ENCODE assay signal across 17 cellular contexts in the genomic region with DNA sequence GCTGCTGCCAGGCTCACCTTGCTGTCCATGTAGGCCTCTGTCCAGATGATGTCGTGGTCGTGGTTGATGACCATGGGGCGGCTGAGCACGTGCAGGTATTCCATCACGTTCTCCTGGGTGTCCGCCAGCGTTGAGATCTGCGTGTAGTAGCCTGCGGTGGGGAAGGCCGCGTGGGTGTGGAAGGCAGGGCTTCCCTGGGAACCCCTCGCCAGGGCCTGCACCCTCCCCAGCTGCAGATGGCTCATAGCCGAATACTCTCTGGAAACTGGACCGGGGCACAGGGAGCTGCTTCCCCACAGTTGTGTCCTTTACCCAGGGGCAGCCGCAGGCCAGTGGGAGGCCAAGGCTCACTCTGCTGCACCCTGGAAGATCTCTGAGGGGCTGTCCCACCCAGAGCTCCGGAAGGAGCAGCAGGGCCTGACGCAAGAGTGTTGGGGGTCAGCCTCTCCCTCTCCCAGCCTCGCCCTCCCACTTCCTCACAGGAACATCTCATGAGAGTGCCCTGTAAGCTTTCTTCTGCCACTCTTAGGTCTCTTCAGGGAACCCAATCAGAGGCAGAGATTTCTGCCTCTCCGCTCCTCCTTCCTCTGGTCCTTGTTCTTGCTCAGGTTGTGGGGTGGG. TPM values are rescaled to one million over a fixed set of nuclear protein-coding genes. Genes with fewer than 3 reads are reported as not detected.
"Had no signal": no experiment of that assay in that cellular context is flagged by ENCODE, and none has a peak within 500 bp of the region (broad histone marks: within the 10 kb centered on the region; RNA-seq: fewer than 3 reads in every experiment).

No MANE protein-coding gene starts in this region.

- H3K27me3 ChIP-seq: cardiac muscle cell, pancreas had no signal

- H3K36me3 ChIP-seq: cardiac muscle cell, pancreas, tibial artery had no signal

- DNase-seq: dermis blood vessel endothelial cell; hypothalamus; left ventricle myocardium superior; mucosa of descending colon; naive B cell; pancreas; stimulated activated CD4-positive, alpha-beta T cell treated with anti-CD3 and anti-CD28 coated beads, Interleukin-12 subunit alpha, Interleukin-12 subunit beta, amount 100 ng/mL, for 4 hours; stimulated activated CD4-positive, alpha-beta T cell treated with anti-CD3 and anti-CD28 coated beads, Interleukin-2, amount 100 ng/mL, for 24 hours; stimulated activated naive CD8-positive, alpha-beta T cell treated with anti-CD3 and anti-CD28 coated beads, Interleukin-15, Interleukin-2, amounts not matched to agents 100 U/mL and 50 U/mL, for 24 hours; substantia nigra; T-helper 1 cell; T1000 had no signal

- H3K4me1 ChIP-seq: pancreas, tibial artery had no signal

- H3K4me1 Mint-ChIP-seq: naive B cell had no signal

- H3K4me3 Mint-ChIP-seq: activated naive CD8-positive, alpha-beta T cell had no signal

- H3K27ac Mint-ChIP-seq: activated naive CD8-positive, alpha-beta T cell had no signal

- H3K27ac ChIP-seq: cardiac muscle cell, pancreas, tibial artery had no signal

- H3K36me3 Mint-ChIP-seq: activated naive CD8-positive, alpha-beta T cell had no signal

- ATAC-seq: activated CD4-positive, CD25-positive, alpha-beta regulatory T cell treated with anti-CD3 and anti-CD28 coated beads, Interleukin-2, amount 50 U/mL, for 24 hours; left ventricle myocardium superior; mucosa of descending colon; pancreas; stimulated activated naive CD8-positive, alpha-beta T cell treated with anti-CD3 and anti-CD28 coated beads, Interleukin-15, Interleukin-2, amounts not matched to agents 100 U/mL and 50 U/mL, for 24 hours had no signal

- H3K9me3 ChIP-seq: mucosa of descending colon, pancreas, tibial artery had no signal

- H3K4me3 ChIP-seq: cardiac muscle cell, mucosa of descending colon, pancreas, tibial artery had no signal

RNA-seq across cellular contexts. Expression of gene CACNA2D4, which starts 35.5 kb away (rescaled TPM):
- total RNA-seq: frontal cortex had no signal
